26 cellular contexts compared by ENCODE assay signal in genomic region chrX:49204017-49204416, GRCh38. TPM values are rescaled to one million over a fixed set of nuclear protein-coding genes. Genes with fewer than 3 reads are reported as not detected.
"Had no signal": no experiment of that assay in that cellular context is flagged by ENCODE, and none has a peak within 500 bp of the region (broad histone marks: within the 10 kb centered on the region; RNA-seq: fewer than 3 reads in every experiment).

No MANE protein-coding gene starts in this region.

- H3K4me2 ChIP-seq: KMS-11, PC-9 had no signal

- H3K9me3 Mint-ChIP-seq: IgD-negative memory B cell had no signal

- H3K27ac Mint-ChIP-seq: IgD-negative memory B cell had no signal

- H3K36me3 Mint-ChIP-seq: IgD-negative memory B cell had no signal

- H3K27me3 Mint-ChIP-seq: IgD-negative memory B cell had no signal

- ATAC-seq: K562, Right ventricle myocardium inferior had no signal

- H3K36me3 ChIP-seq: Peyer's patch, SJSA1 had no signal

- H2AFZ ChIP-seq: PC-9 had no signal

- H3K4me3 ChIP-seq: K562, PC-9, Peyer's patch, SJSA1, SK-N-MC had no signal

- FAIRE-seq: K562 had no signal

- H3K27ac ChIP-seq: KMS-11, PC-9, Peyer's patch, SJSA1, SK-N-MC had no signal

- H3K4me3 Mint-ChIP-seq: IgD-negative memory B cell had no signal

- H3K9ac ChIP-seq: KMS-11 had no signal

- H3K9me3 ChIP-seq: Peyer's patch, SJSA1 had no signal

- H3K27me3 ChIP-seq: Peyer's patch, SJSA1 had no signal

- DNase-seq: Kasumi-1, MM.1S, NCI-H1092 treated with DMSO at 0.1 percent for 48 hours, NCI-H1436, NCI-H187, NCI-H2029, NCI-H2171 treated with DMSO at 0.1 percent for 48 hours, NCI-H226, NCI-H446, NCI-H510A, NCI-H524 treated with DMSO at 0.1 percent for 48 hours, NCI-H69, NCI-H774, OCI-M1, PC-9, Peyer's patch, SIG-M5 had no signal

RNA-seq across cellular contexts. Expression of gene CACNA1F, which starts 29.1 kb away (rescaled TPM):
- total RNA-seq: HT1080, M059J, PC-9, Right ventricle myocardium inferior, RPMI7951, SJSA1 had no signal
- polyA plus RNA-seq: IgD-negative memory B cell had no signal
